ENCODE assay signal across 20 cellular contexts in the genomic region with DNA sequence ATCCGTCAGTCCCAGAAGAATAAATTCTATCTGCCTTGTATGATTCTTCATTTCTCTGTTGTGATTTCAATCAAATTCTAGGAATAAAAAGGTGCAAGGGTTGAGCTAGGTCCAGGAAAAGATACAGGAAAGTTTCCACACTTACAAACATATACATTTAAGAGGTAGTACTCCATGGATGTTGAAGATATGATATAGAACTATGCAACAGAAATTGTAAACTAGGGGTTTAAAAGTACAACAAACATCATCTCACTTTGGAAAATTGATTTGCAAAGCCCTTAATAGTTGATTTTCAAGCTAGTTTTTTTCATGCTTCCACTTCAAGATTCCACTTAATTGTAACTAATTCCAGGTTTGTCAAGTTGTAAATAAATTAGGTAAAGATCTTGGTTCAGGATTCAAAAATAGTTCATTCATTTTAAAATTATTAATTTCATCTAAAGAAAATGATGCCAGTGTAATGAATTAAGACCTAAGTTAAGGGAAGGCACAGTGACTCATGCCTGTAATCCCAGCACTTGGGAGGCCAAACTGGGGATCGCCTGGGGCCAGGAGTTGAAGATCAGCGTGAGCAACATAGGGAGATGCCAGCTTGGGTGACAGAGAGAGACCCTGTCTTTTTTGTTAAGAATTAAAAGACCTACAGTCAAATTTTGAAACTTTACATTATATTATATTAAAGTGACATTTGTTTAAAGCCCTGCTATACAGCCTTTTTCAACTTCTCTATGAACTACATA. TPM values are rescaled to one million over a fixed set of nuclear protein-coding genes. Genes with fewer than 3 reads are reported as not detected.
"Had no signal": no experiment of that assay in that cellular context is flagged by ENCODE, and none has a peak within 500 bp of the region (broad histone marks: within the 10 kb centered on the region; RNA-seq: fewer than 3 reads in every experiment).

A gene (minus strand): TSS at position 51 of the 743 bp plus-strand sequence. CDS start 0 bp downstream, at position 51.

- H3K36me3 Mint-ChIP-seq: activated naive CD4-positive, alpha-beta T cell treated with anti-CD3 and anti-CD28 coated beads, Interleukin-2, amount 10 ng/mL, durations not matched to agents 7 days and 5 days; naive thymus-derived CD4-positive, alpha-beta T cell had no signal

- H3K36me3 ChIP-seq: colonic mucosa, neutrophil, upper lobe of right lung had no signal

- H3K4me3 ChIP-seq: colonic mucosa, lung, upper lobe of right lung had no signal

- H3K4me1 ChIP-seq: colonic mucosa, upper lobe of right lung had no signal

- H3K27me3 Mint-ChIP-seq: activated naive CD4-positive, alpha-beta T cell treated with anti-CD3 and anti-CD28 coated beads, Interleukin-2, amount 10 ng/mL, durations not matched to agents 7 days and 5 days had no signal

- H3K27me3 ChIP-seq: colonic mucosa, upper lobe of right lung had no signal

- H3K4me3 Mint-ChIP-seq: activated naive CD4-positive, alpha-beta T cell treated with anti-CD3 and anti-CD28 coated beads, Interleukin-2, amount 10 ng/mL, durations not matched to agents 7 days and 5 days; naive thymus-derived CD4-positive, alpha-beta T cell; stimulated activated naive CD8-positive, alpha-beta T cell treated with anti-CD3 and anti-CD28 coated beads, Interleukin-15, Interleukin-2, amounts not matched to agents 100 ng/mL and 50 ng/mL, for 24 hours had no signal

- H3K9me3 ChIP-seq: colonic mucosa, neutrophil, upper lobe of right lung had no signal

- H3K27ac Mint-ChIP-seq: activated naive CD4-positive, alpha-beta T cell treated with anti-CD3 and anti-CD28 coated beads, Interleukin-2, amount 10 ng/mL, durations not matched to agents 7 days and 5 days; activated T-helper 2 cell treated with anti-CD3 and anti-CD28 coated beads, Interferon-gamma antibody, Interleukin-2, Interleukin-4, amounts not matched to agents 10 μg/mL and 5 μg/mL and 100 μg/mL, durations not matched to agents 14 hours and 24 hours and 36 hours; naive thymus-derived CD4-positive, alpha-beta T cell; stimulated activated naive CD8-positive, alpha-beta T cell treated with anti-CD3 and anti-CD28 coated beads, Interleukin-15, Interleukin-2, amounts not matched to agents 100 ng/mL and 50 ng/mL, for 24 hours had no signal

- H3K27ac ChIP-seq: colonic mucosa, neutrophil, upper lobe of right lung had no signal

- H3K9me3 Mint-ChIP-seq: activated naive CD4-positive, alpha-beta T cell treated with anti-CD3 and anti-CD28 coated beads, Interleukin-2, amount 10 ng/mL, durations not matched to agents 7 days and 5 days; activated T-helper 2 cell treated with anti-CD3 and anti-CD28 coated beads, Interferon-gamma antibody, Interleukin-2, Interleukin-4, amounts not matched to agents 10 μg/mL and 5 μg/mL and 100 μg/mL, durations not matched to agents 14 hours and 24 hours and 36 hours; stimulated activated naive CD8-positive, alpha-beta T cell treated with anti-CD3 and anti-CD28 coated beads, Interleukin-15, Interleukin-2, amounts not matched to agents 100 ng/mL and 50 ng/mL, for 24 hours had no signal

- ATAC-seq: naive thymus-derived CD4-positive, alpha-beta T cell; upper lobe of right lung had no signal

- H3K4me1 Mint-ChIP-seq: activated naive CD4-positive, alpha-beta T cell treated with anti-CD3 and anti-CD28 coated beads, Interleukin-2, amount 10 ng/mL, durations not matched to agents 7 days and 5 days; naive thymus-derived CD4-positive, alpha-beta T cell had no signal

- DNase-seq: activated CD4-positive, alpha-beta T cell treated with anti-CD3 and anti-CD28 coated beads, Interleukin-2, amount 50 U/mL, for 1 hour; activated CD4-positive, CD25-positive, alpha-beta regulatory T cell; activated naive CD4-positive, alpha-beta T cell treated with anti-CD3 and anti-CD28 coated beads, Interleukin-2, amount 10 ng/mL, durations not matched to agents 7 days and 5 days; caudate nucleus; colonic mucosa; effector CD4-positive, alpha-beta T cell; hippocampal formation; naive thymus-derived CD4-positive, alpha-beta T cell; posterior cingulate gyrus; stimulated activated CD4-positive, alpha-beta T cell treated with anti-CD3 and anti-CD28 coated beads, Interleukin-15, amount 100 ng/mL, for 24 hours; stimulated activated CD4-positive, alpha-beta T cell treated with anti-CD3 and anti-CD28 coated beads, Interleukin-4, amount 100 ng/mL, for 24 hours; upper lobe of right lung had no signal

RNA-seq across cellular contexts. Expression of the gene that starts here (rescaled TPM):
- total RNA-seq: colonic mucosa; lung; mononuclear cell; naive thymus-derived CD4-positive, alpha-beta T cell; skeletal muscle tissue; temporal lobe; upper lobe of right lung had no signal
- polyA plus RNA-seq: adipose tissue; lung; naive thymus-derived CD4-positive, alpha-beta T cell had no signal
